Comparison of ENCODE assay signal across 10 cellular contexts in the genomic region with DNA sequence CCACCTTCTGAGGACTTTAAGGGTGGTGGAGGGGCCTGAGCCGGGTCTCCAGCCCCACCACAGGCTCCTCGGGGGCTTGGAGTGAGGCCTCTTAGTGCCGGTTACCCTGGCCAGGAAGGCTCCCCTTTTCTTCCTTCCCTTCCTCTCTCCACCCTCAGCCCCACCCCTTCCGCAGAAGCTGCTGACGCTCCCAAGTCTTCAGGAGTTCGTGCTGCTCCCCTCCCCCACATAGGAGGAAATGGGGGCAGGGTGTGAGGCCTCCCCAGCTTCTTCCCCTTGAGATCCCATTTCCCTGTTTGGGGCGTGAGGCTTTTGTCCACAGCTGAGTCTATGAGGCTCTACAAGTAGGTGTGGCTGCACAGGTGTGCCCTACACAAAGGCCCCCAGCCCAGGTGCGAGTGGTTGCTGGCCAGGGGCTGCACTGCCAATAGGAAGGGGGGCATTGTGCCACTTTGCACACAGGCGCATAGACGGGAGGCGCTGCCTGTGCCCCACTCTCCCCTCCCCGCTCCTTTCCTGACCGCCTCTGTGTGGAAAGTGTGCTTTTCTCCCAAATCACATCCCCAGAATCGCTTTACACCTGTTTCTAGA. TPM values are rescaled to one million over a fixed set of nuclear protein-coding genes. Genes with fewer than 3 reads are reported as not detected.
DNase-seq lines count a peak whose midpoint lies in the region; ATAC-seq and TF ChIP-seq lines count a peak whose summit lies in the region.
"Had no signal": no experiment of that assay in that cellular context is flagged by ENCODE, and none has a peak within 500 bp of the region (broad histone marks: within the 10 kb centered on the region; RNA-seq: fewer than 3 reads in every experiment).

No MANE protein-coding gene starts in this region.

- H3K4me1 ChIP-seq in HUES6 (ENCODE audit: control insufficient read depth, insufficient read depth, low read length) (peaks cover 49% of the 10 kb centered on the region), spleen (peaks cover 0 to 88% (median 57%) of the 10 kb centered on the region in 6 donors), uterus (peaks cover 0 to 10% of the 10 kb centered on the region in 2 donors)

- peak overlapping the region; percentile 22 for H3K9ac ChIP-seq in HUES6 (ENCODE audit: low read length)

- TF ChIP-seq POLR2A in spleen (IDR thresholded peaks at IDR 0.05) (no peak), uterus (IDR thresholded peaks at IDR 0.05) (no peak)

- peaks cover 20% of the 10 kb centered on the region for H3K36me3 ChIP-seq in HUES6 (ENCODE audit: control insufficient read depth, insufficient read depth, low read length)
- peaks cover 0 to 8% (median 0%) of the 10 kb centered on the region in 6 donors for H3K36me3 ChIP-seq in spleen
- H3K36me3 ChIP-seq in uterus = no peaks in the 10 kb centered on the region

- H3K27me3 ChIP-seq in HUES6 (ENCODE audit: control insufficient read depth, insufficient read depth, low read length) (no peaks in the 10 kb centered on the region), spleen (replicated peaks in 1 of 7) (no peaks in the 10 kb centered on the region), uterus (no peaks in the 10 kb centered on the region)
- H3K27me3 ChIP-seq: dorsolateral prefrontal cortex had no signal

- DNase-seq in UCSD-AML1 (lab: John Stamatoyannopoulos, UW; ENCODE audit: unreplicated experiment) (peak; percentile 88), iPS-NIHi7 (ENCODE audit: extremely low spot score) (peak; percentile 69), spleen (peak; percentile 83), uterus (no peak)
- DNase-seq: naive B cell had no signal

- WGBS in spleen, 5 donors = 31 to 51% (median 46%) methylated on average over 14 of the region's 14 CpGs

- H3K9me3 ChIP-seq in HUES6 (ENCODE audit: control insufficient read depth, insufficient read depth, low read depth, low read length) (no peaks in the 10 kb centered on the region), spleen (no peaks in the 10 kb centered on the region), uterus (no peaks in the 10 kb centered on the region)

- TF ChIP-seq CTCF in spleen (IDR thresholded peaks at IDR 0.05 in 8 of 11, conservative IDR thresholded peaks at IDR 0.05 in 3 of 11) = no peak
- no peak for TF ChIP-seq CTCF in uterus (IDR thresholded peaks at IDR 0.05)

- intact Hi-C loops in spleen (cut with DNase I; ENCODE audit: low total_unique reads) = no loop called here
- intact Hi-C loops in uterus (cut with DNase I; ENCODE audit: low total_unique reads) = no loop called here

- H3K4me3 ChIP-seq in HUES6 (ENCODE audit: low read depth, low read length) = no peak overlapping the region
- peak overlapping the region in 5 of 8 donors; percentile 12 to 56 (median 17) for H3K4me3 ChIP-seq in spleen
- no peak overlapping the region for H3K4me3 ChIP-seq in uterus
- H3K4me3 ChIP-seq: GM12878 had no signal

- H3K27ac ChIP-seq in HUES6 (ENCODE audit: low read depth, low read length) (peak overlapping the region; percentile 29), spleen (peak overlapping the region in 6 of 8 donors; percentile 0 to 84 (median 76)), uterus (peak overlapping the region in 1 of 2 donors; percentile 53)

- ATAC-seq in SK-N-SH treated with all-trans-retinoic acid at 6 μM for 48 hours (no peak), HG03442 (IDR thresholded peaks at IDR 0.05; ENCODE audit: unreplicated experiment) (no peak)
- ATAC-seq: GM12878 had no signal

TF ChIP-seq in SK-N-SH treated with all-trans-retinoic acid at 6 μM for 48 hours, 23 proteins besides CTCF, POLR2A, EP300 and RAD21:
- TF ChIP-seq ZNF70 (CRISPR knock-in tag; IDR thresholded peaks at IDR 0.05) = no peak
- TF ChIP-seq GLIS3 (CRISPR knock-in tag; IDR thresholded peaks at IDR 0.05) = no peak
- no peak for TF ChIP-seq TSHZ2 (CRISPR knock-in tag; IDR thresholded peaks at IDR 0.05)
- no peak for TF ChIP-seq ZNF565 (CRISPR knock-in tag; conservative IDR thresholded peaks at IDR 0.05; ENCODE audit: low read depth)
- TF ChIP-seq ZFP3 (CRISPR knock-in tag; IDR thresholded peaks at IDR 0.05) = no peak
- TF ChIP-seq TOX (CRISPR knock-in tag; IDR thresholded peaks at IDR 0.05; ENCODE audit: borderline replicate concordance) = no peak
- no peak for TF ChIP-seq PATZ1 (CRISPR knock-in tag; IDR thresholded peaks at IDR 0.05; ENCODE audit: borderline replicate concordance)
- no peak for TF ChIP-seq ESRRG (CRISPR knock-in tag; IDR thresholded peaks at IDR 0.05)
- TF ChIP-seq ZNF8 (CRISPR knock-in tag; IDR thresholded peaks at IDR 0.05) = no peak
- TF ChIP-seq BACH2 (CRISPR knock-in tag; IDR thresholded peaks at IDR 0.05; ENCODE audit: borderline replicate concordance) = no peak
- TF ChIP-seq, protein P1, sequence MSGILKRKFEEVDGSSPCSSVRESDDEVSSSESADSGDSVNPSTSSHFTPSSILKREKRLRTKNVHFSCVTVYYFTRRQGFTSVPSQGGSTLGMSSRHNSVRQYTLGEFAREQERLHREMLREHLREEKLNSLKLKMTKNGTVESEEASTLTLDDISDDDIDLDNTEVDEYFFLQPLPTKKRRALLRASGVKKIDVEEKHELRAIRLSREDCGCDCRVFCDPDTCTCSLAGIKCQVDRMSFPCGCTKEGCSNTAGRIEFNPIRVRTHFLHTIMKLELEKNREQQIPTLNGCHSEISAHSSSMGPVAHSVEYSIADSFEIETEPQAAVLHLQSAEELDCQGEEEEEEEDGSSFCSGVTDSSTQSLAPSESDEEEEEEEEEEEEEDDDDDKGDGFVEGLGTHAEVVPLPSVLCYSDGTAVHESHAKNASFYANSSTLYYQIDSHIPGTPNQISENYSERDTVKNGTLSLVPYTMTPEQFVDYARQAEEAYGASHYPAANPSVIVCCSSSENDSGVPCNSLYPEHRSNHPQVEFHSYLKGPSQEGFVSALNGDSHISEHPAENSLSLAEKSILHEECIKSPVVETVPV (CRISPR knock-in tag; IDR thresholded peaks at IDR 0.05) = no peak
- TF ChIP-seq ZC3H10 (CRISPR knock-in tag; IDR thresholded peaks at IDR 0.05) = no peak
- TF ChIP-seq PPARA (CRISPR knock-in tag; IDR thresholded peaks at IDR 0.05; ENCODE audit: borderline replicate concordance) = no peak
- TF ChIP-seq OSR1 (CRISPR knock-in tag; IDR thresholded peaks at IDR 0.05) = no peak

RNA-seq across cellular contexts. Expression of gene CALML4, which starts 0.9 kb away (rescaled TPM):
- 10 to 100 TPM in 3 of 7 donors, 1 to 10 TPM in 4; 7.8 to 11.2 (median 9.7) TPM for total RNA-seq in spleen
- 10 to 100 TPM in 2 of 3 donors, 1 to 10 TPM in 1; 8.2 to 15.9 (median 13.2) TPM for polyA plus RNA-seq in spleen
- total RNA-seq in uterus = 10 to 100 TPM in 1 of 4 donors, 1 to 10 TPM in 2, under 1 TPM in 1; 0.88 to 13.8 (median 8.3) TPM

RNA-seq across cellular contexts. Expression of gene CLN6, which starts 23.5 kb away (rescaled TPM):
- 10 to 100 TPM; 25.0 to 38.6 (median 29.7) TPM for total RNA-seq in spleen
- polyA plus RNA-seq in spleen = 10 to 100 TPM in 2 of 3 donors, 1 to 10 TPM in 1; 9.8 to 21.7 (median 18.1) TPM
- total RNA-seq in uterus = 10 to 100 TPM in 2 of 4 donors, 1 to 10 TPM in 2; 1.8 to 34.0 (median 13.1) TPM

Comparison
In these comparisons a context has a peak if more than half of its experiments do, and no peak if none do; other contexts are left out.
1. H3K4me3 ChIP-seq: peak in spleen (5 of 8); none in HUES6 (single experiment) and uterus (0 of 2).
2. DNase-seq: peak in UCSD-AML1 (single experiment), iPS-NIHi7 (single experiment) and spleen (single experiment); none in uterus (0 of 2).